In the genomic region with DNA sequence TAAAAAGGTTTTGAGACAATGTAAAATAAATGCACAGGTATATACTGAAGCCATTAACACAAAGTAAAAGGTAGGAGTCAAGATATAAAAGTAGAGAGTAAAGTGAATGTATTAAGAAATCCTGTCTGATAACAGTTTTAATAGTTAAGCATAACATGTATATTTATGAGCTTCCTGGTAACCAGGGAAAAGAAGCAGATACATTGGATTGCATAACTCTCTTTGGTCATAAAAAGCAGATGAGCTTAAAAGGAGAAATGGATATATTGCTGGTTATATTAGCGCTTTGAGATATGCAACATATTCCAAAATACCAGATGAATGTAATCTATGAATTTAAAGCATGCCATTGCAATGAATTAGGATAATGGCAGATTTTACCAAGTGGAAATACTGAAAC, we compare ENCODE assay signal across 18 cellular contexts. TPM values are rescaled to one million over a fixed set of nuclear protein-coding genes. Genes with fewer than 3 reads are reported as not detected.
"Had no signal": no experiment of that assay in that cellular context is flagged by ENCODE, and none has a peak within 500 bp of the region (broad histone marks: within the 10 kb centered on the region; RNA-seq: fewer than 3 reads in every experiment).

No MANE protein-coding gene starts in this region.

- H3K36me3 ChIP-seq: heart left ventricle, sigmoid colon, upper lobe of left lung had no signal

- DNase-seq: activated CD4-positive, alpha-beta T cell treated with anti-CD3 and anti-CD28 coated beads, Interleukin-2, amount 50 U/mL, for 4 hours; activated CD4-positive, CD25-positive, alpha-beta regulatory T cell; activated gamma-delta T cell; activated T-cell treated with anti-CD3 and anti-CD28 coated beads, Interleukin-2, amount 50 U/mL, for 1 hour; anterior cingulate cortex; foreskin melanocyte; heart left ventricle; left ventricle myocardium superior; mesenchymal stem cell; sigmoid colon; stimulated activated CD4-positive, alpha-beta T cell treated with anti-CD3 and anti-CD28 coated beads, Interleukin-12 subunit alpha, Interleukin-12 subunit beta, amount 100 ng/mL, for 4 hours; stimulated activated naive CD4-positive, alpha-beta T cell treated with Interleukin-2 at 50 U/mL for 16 hours; T-helper 17 cell; upper lobe of left lung had no signal

- H3K27me3 ChIP-seq: sigmoid colon, upper lobe of left lung had no signal

- H3K27ac ChIP-seq: heart left ventricle, sigmoid colon, upper lobe of left lung had no signal

- H3K9me3 ChIP-seq: sigmoid colon, upper lobe of left lung had no signal

- ATAC-seq: heart left ventricle, left ventricle myocardium superior, T-helper 17 cell had no signal

- H3K4me1 ChIP-seq: sigmoid colon, upper lobe of left lung had no signal

- H3K4me3 ChIP-seq: heart left ventricle, sigmoid colon, upper lobe of left lung had no signal

RNA-seq across cellular contexts. Expression of gene TNFSF8, which starts 6.2 kb away (rescaled TPM):
- total RNA-seq: dermis microvascular lymphatic vessel endothelial cell, neural crest cell, osteocyte had no signal
- polyA plus RNA-seq: keratinocyte had no signal
